Comparison of ENCODE assay signal across 22 cellular contexts in the genomic region with DNA sequence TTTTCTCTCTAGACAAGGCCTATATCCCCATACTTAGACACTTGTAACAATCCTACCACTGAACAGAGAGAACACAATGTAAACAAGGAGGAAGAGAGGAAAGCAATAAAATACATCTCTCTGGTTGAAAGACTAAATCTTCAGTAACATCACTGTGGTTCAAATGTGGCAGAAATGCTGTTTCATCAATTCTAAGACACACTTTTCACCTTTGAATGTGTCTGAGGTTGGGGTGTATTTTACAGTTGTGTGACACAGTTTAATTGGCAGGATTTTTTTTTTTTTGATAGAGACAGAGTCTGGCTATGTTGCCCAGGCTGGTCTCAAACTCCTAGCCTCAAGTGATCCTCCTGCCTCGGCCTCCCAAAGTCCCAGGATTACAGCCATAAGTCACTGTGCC.
DNase-seq lines count a peak whose midpoint lies in the region; ATAC-seq, FAIRE-seq and TF ChIP-seq lines count a peak whose summit lies in the region.
"Had no signal": no experiment of that assay in that cellular context is flagged by ENCODE, and none has a peak within 500 bp of the region (broad histone marks: within the 10 kb centered on the region; RNA-seq: fewer than 3 reads in every experiment).

No MANE protein-coding gene starts in this region.

- CTCF ChIA-PET in activated naive CD4-positive, alpha-beta T cell treated with anti-CD3 and anti-CD28 coated beads for 36 hours (lab: Charles Lee) = no interaction called here

- H3K4me3 ChIP-seq in RWPE2 (ENCODE audit: severe bottlenecking) (no peak overlapping the region), spleen (no peak overlapping the region)
- H3K4me3 ChIP-seq: ascending aorta; BLaER1 treated with 17β-estradiol and CSF1 and Interleukin-3, amounts not matched to agents 10 nM and 100 nM; hepatocyte; stomach; transverse colon had no signal

- peak overlapping the region; percentile 18 for H3K27ac ChIP-seq in RWPE2 (ENCODE audit: poor library complexity, severe bottlenecking)
- H3K27ac ChIP-seq in epithelial cell of prostate = peak overlapping the region; percentile 19
- H3K27ac ChIP-seq in spleen = peak overlapping the region in 1 of 8 donors; percentile 14
- H3K27ac ChIP-seq: ascending aorta; BLaER1 treated with 17β-estradiol and CSF1 and Interleukin-3, amounts not matched to agents 10 nM and 100 nM; hepatocyte; stomach; transverse colon had no signal

- H3K9me3 Mint-ChIP-seq in activated naive CD4-positive, alpha-beta T cell treated with anti-CD3 and anti-CD28 coated beads, Interleukin-2, amount 50 U/mL, for 72 hours = no peaks in the 10 kb centered on the region
- no peaks in the 10 kb centered on the region for H3K9me3 Mint-ChIP-seq in activated naive CD4-positive, alpha-beta T cell treated with anti-CD3 and anti-CD28 coated beads for 36 hours
- no peaks in the 10 kb centered on the region for H3K9me3 Mint-ChIP-seq in osteocyte (ENCODE audit: unreplicated experiment)
- H3K9me3 Mint-ChIP-seq: central memory CD8-positive, alpha-beta T cell had no signal

- H3K27me3 ChIP-seq in RWPE2 (ENCODE audit: insufficient read depth, poor library complexity, severe bottlenecking) = no peaks in the 10 kb centered on the region
- no peaks in the 10 kb centered on the region for H3K27me3 ChIP-seq in spleen (replicated peaks in 1 of 7)
- H3K27me3 ChIP-seq: ascending aorta; BLaER1 treated with 17β-estradiol and CSF1 and Interleukin-3, amounts not matched to agents 10 nM and 100 nM; hepatocyte; stomach; transverse colon had no signal

- H3K36me3 ChIP-seq in RWPE2 (ENCODE audit: low read depth) = no peaks in the 10 kb centered on the region
- peaks cover 0 to 37% (median 2%) of the 10 kb centered on the region in 6 donors for H3K36me3 ChIP-seq in spleen

- no peaks in the 10 kb centered on the region for H3K27me3 Mint-ChIP-seq in activated naive CD4-positive, alpha-beta T cell treated with anti-CD3 and anti-CD28 coated beads for 36 hours (ENCODE audit: low read depth)
- no peaks in the 10 kb centered on the region for H3K27me3 Mint-ChIP-seq in osteocyte (ENCODE audit: unreplicated experiment)
- H3K27me3 Mint-ChIP-seq: central memory CD8-positive, alpha-beta T cell had no signal

- WGBS in spleen, 5 donors = 87 to 100% (median 95%) methylated on average over 1 of the region's 1 CpG

- no peak overlapping the region for H3K4me3 Mint-ChIP-seq in activated naive CD4-positive, alpha-beta T cell treated with anti-CD3 and anti-CD28 coated beads for 36 hours
- H3K4me3 Mint-ChIP-seq in osteocyte (ENCODE audit: unreplicated experiment) = no peak overlapping the region
- H3K4me3 Mint-ChIP-seq: central memory CD8-positive, alpha-beta T cell had no signal

- H3K36me3 Mint-ChIP-seq in activated naive CD4-positive, alpha-beta T cell treated with anti-CD3 and anti-CD28 coated beads, Interleukin-2, amount 50 U/mL, for 72 hours = no peaks in the 10 kb centered on the region
- H3K36me3 Mint-ChIP-seq in activated naive CD4-positive, alpha-beta T cell treated with anti-CD3 and anti-CD28 coated beads for 36 hours (ENCODE audit: low read depth) = peaks cover 4% of the 10 kb centered on the region
- peaks cover 7% of the 10 kb centered on the region for H3K36me3 Mint-ChIP-seq in osteocyte (ENCODE audit: unreplicated experiment)

- TF ChIP-seq CTCF in RWPE2 (IDR thresholded peaks at IDR 0.05; ENCODE audit: poor library complexity, severe bottlenecking) (no peak), osteocyte (IDR thresholded peaks at IDR 0.05) (no peak), spleen (IDR thresholded peaks at IDR 0.05 in 8 of 11, conservative IDR thresholded peaks at IDR 0.05 in 3 of 11) (no peak)

- DNase-seq in activated naive CD4-positive, alpha-beta T cell treated with anti-CD3 and anti-CD28 coated beads, Interleukin-2, amount 50 U/mL, for 72 hours (ENCODE audit: low spot score in 2 of 2) = no peak
- no peak for DNase-seq in activated naive CD4-positive, alpha-beta T cell treated with anti-CD3 and anti-CD28 coated beads for 36 hours
- DNase-seq in RWPE2 (ENCODE audit: low spot score) = no peak
- DNase-seq in epithelial cell of prostate (ENCODE audit: low read depth, low spot score) = no peak
- DNase-seq in osteocyte (ENCODE audit: extremely low spot score, unreplicated experiment) = no peak
- DNase-seq in spleen = no peak
- no peak for DNase-seq in urothelium cell line (ENCODE audit: low spot score)
- DNase-seq in stimulated activated CD4-positive, alpha-beta T cell treated with anti-CD3 and anti-CD28 coated beads, Interleukin-4, amount 100 ng/mL, for 1 hour = no peak
- DNase-seq: activated CD4-positive, alpha-beta T cell treated with anti-CD3 and anti-CD28 coated beads, Interleukin-2, amount 50 U/mL, for 4 hours; activated naive CD4-positive, alpha-beta T cell; foreskin melanocyte; KG1; NCI-H187; retina; SHP77; stimulated activated CD4-positive, alpha-beta T cell treated with anti-CD3 and anti-CD28 coated beads, Interleukin-4, amount 100 ng/mL, for 4 hours had no signal

- peaks cover 9% of the 10 kb centered on the region for H3K4me1 Mint-ChIP-seq in activated naive CD4-positive, alpha-beta T cell treated with anti-CD3 and anti-CD28 coated beads for 36 hours (ENCODE audit: low read depth)
- peaks cover 7% of the 10 kb centered on the region for H3K4me1 Mint-ChIP-seq in osteocyte (ENCODE audit: unreplicated experiment)

- intact Hi-C loops in activated naive CD4-positive, alpha-beta T cell treated with anti-CD3 and anti-CD28 coated beads for 36 hours (cut with micrococcal nuclease) = no loop called here
- intact Hi-C loops in spleen (cut with DNase I; ENCODE audit: low total_unique reads) = no loop called here

- peaks cover 4% of the 10 kb centered on the region for H3K4me1 ChIP-seq in RWPE2 (ENCODE audit: insufficient read depth, poor library complexity, severe bottlenecking)
- H3K4me1 ChIP-seq in spleen = peaks cover 0 to 24% (median 14%) of the 10 kb centered on the region in 6 donors
- H3K4me1 ChIP-seq: ascending aorta had no signal

- TF ChIP-seq POLR2A in spleen (IDR thresholded peaks at IDR 0.05) = no peak

- peak overlapping the region; percentile 23 to 69 for H3K27ac Mint-ChIP-seq in activated naive CD4-positive, alpha-beta T cell treated with anti-CD3 and anti-CD28 coated beads, Interleukin-2, amount 50 U/mL, for 72 hours
- no peak overlapping the region for H3K27ac Mint-ChIP-seq in activated naive CD4-positive, alpha-beta T cell treated with anti-CD3 and anti-CD28 coated beads for 36 hours
- peak overlapping the region; percentile 4 for H3K27ac Mint-ChIP-seq in osteocyte (ENCODE audit: unreplicated experiment)

- ATAC-seq in activated naive CD4-positive, alpha-beta T cell treated with anti-CD3 and anti-CD28 coated beads, Interleukin-2, amount 50 U/mL, for 72 hours = no peak
- ATAC-seq in RWPE2 (ENCODE audit: low read depth) = no peak

- peaks cover 2% of the 10 kb centered on the region for H3K9me3 ChIP-seq in RWPE2 (ENCODE audit: severe bottlenecking)
- no peaks in the 10 kb centered on the region for H3K9me3 ChIP-seq in spleen
- H3K9me3 ChIP-seq: ascending aorta, stomach, transverse colon had no signal

- FAIRE-seq in urothelium cell line (lab: Jason Lieb, UNC) = no peak
